1 cellular context compared by ENCODE assay signal in the genomic region with DNA sequence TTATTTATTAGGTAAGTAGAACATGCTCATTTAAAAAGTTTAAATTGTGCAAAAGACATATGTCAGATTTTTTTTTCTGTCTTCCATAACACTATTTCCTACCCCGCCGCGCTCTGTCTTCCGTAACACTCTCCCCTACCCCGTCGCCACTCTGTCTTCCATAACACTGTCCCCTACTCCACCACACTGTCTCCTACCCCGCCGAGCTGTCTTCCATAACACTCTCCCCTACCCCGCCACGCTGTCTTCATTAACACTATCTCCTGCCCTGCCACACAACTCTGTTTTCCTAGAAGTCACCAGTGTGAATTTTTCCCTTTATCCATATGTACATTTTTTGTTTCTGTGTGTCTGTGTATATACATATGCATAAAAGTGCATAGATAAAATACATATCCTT.
TF ChIP-seq lines count a peak whose summit lies in the region.

No MANE protein-coding gene starts in this region.

TF ChIP-seq in K562, 482 proteins besides CTCF, POLR2A, EP300 and RAD21 (continued from another document):
- TF ChIP-seq, protein P1, sequence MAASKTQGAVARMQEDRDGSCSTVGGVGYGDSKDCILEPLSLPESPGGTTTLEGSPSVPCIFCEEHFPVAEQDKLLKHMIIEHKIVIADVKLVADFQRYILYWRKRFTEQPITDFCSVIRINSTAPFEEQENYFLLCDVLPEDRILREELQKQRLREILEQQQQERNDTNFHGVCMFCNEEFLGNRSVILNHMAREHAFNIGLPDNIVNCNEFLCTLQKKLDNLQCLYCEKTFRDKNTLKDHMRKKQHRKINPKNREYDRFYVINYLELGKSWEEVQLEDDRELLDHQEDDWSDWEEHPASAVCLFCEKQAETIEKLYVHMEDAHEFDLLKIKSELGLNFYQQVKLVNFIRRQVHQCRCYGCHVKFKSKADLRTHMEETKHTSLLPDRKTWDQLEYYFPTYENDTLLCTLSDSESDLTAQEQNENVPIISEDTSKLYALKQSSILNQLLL (CRISPR knock-in tag; IDR thresholded peaks at IDR 0.05; ENCODE audit: borderline replicate concordance) = no peak
- TF ChIP-seq, protein P2, sequence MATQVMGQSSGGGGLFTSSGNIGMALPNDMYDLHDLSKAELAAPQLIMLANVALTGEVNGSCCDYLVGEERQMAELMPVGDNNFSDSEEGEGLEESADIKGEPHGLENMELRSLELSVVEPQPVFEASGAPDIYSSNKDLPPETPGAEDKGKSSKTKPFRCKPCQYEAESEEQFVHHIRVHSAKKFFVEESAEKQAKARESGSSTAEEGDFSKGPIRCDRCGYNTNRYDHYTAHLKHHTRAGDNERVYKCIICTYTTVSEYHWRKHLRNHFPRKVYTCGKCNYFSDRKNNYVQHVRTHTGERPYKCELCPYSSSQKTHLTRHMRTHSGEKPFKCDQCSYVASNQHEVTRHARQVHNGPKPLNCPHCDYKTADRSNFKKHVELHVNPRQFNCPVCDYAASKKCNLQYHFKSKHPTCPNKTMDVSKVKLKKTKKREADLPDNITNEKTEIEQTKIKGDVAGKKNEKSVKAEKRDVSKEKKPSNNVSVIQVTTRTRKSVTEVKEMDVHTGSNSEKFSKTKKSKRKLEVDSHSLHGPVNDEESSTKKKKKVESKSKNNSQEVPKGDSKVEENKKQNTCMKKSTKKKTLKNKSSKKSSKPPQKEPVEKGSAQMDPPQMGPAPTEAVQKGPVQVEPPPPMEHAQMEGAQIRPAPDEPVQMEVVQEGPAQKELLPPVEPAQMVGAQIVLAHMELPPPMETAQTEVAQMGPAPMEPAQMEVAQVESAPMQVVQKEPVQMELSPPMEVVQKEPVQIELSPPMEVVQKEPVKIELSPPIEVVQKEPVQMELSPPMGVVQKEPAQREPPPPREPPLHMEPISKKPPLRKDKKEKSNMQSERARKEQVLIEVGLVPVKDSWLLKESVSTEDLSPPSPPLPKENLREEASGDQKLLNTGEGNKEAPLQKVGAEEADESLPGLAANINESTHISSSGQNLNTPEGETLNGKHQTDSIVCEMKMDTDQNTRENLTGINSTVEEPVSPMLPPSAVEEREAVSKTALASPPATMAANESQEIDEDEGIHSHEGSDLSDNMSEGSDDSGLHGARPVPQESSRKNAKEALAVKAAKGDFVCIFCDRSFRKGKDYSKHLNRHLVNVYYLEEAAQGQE (CRISPR knock-in tag; IDR thresholded peaks at IDR 0.05; ENCODE audit: low read depth) = no peak
- TF ChIP-seq FOXP1 (CRISPR knock-in tag; IDR thresholded peaks at IDR 0.05) (no peak), HNRNPLL (IDR thresholded peaks at IDR 0.05; ENCODE audit: low read depth, low read length, poor library complexity, severe bottlenecking) (no peak), CREM (IDR thresholded peaks at IDR 0.05; ENCODE audit: low read depth) (no peak), MCM3 (IDR thresholded peaks at IDR 0.05) (no peak), ZNF354B (CRISPR knock-in tag; IDR thresholded peaks at IDR 0.05) (no peak), SUPT5H (IDR thresholded peaks at IDR 0.05) (no peak), ELF1 (tag; IDR thresholded peaks at IDR 0.05) (no peak), TOE1 (IDR thresholded peaks at IDR 0.05; ENCODE audit: borderline replicate concordance) (peak; percentile 36; the same call in 1 of the 2 replicates), TOE1 (CRISPR knock-in tag; IDR thresholded peaks at IDR 0.05; ENCODE audit: borderline replicate concordance, low read depth) (no peak), NCOR1 (IDR thresholded peaks at IDR 0.05) (peak; percentile 14; the same call in 1 of the 2 replicates), GABPB2 (CRISPR knock-in tag; conservative IDR thresholded peaks at IDR 0.05) (no peak)
- TF ChIP-seq, protein P3, sequence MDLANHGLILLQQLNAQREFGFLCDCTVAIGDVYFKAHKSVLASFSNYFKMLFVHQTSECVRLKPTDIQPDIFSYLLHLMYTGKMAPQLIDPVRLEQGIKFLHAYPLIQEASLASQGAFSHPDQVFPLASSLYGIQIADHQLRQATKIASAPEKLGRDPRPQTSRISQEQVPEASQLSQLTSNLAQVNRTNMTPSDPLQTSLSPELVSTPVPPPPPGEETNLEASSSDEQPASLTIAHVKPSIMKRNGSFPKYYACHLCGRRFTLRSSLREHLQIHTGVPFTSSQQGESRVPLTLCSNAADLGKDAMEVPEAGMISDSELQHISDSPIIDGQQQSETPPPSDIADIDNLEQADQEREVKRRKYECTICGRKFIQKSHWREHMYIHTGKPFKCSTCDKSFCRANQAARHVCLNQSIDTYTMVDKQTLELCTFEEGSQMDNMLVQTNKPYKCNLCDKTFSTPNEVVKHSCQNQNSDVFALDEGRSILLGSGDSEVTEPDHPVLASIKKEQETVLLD (IDR thresholded peaks at IDR 0.05) = 0 out of 2 replicates have a peak, but pooled peaks have one; percentile 20
- TF ChIP-seq, protein P4, sequence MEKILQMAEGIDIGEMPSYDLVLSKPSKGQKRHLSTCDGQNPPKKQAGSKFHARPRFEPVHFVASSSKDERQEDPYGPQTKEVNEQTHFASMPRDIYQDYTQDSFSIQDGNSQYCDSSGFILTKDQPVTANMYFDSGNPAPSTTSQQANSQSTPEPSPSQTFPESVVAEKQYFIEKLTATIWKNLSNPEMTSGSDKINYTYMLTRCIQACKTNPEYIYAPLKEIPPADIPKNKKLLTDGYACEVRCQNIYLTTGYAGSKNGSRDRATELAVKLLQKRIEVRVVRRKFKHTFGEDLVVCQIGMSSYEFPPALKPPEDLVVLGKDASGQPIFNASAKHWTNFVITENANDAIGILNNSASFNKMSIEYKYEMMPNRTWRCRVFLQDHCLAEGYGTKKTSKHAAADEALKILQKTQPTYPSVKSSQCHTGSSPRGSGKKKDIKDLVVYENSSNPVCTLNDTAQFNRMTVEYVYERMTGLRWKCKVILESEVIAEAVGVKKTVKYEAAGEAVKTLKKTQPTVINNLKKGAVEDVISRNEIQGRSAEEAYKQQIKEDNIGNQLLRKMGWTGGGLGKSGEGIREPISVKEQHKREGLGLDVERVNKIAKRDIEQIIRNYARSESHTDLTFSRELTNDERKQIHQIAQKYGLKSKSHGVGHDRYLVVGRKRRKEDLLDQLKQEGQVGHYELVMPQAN (IDR thresholded peaks at IDR 0.05; ENCODE audit: borderline replicate concordance) = peak; percentile 68
